In the genomic region with DNA sequence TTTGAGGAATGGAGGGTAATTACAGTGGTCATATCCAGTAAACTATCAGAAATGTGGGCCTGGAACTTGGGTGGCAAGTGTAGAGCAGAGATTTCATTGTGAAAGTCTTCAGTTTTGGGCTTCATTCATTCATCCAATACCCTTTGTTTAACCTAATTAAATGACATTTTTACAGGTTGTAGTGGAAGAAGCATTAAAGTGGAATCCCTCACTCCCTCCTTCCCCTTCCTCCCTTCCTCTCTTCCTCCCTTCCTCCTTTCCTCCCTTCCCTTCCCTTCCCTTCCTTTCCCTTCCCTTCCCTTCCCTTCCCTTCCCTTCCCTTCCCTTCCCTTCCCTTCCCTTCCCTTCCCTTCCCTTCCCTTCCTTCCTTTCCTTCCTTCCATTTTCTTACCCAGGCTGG, we compare ENCODE assay signal across 16 cellular contexts.
"Had no signal": no experiment of that assay in that cellular context is flagged by ENCODE, and none has a peak within 500 bp of the region (broad histone marks: within the 10 kb centered on the region; RNA-seq: fewer than 3 reads in every experiment).

No MANE protein-coding gene starts in this region.

- H3K4me3 ChIP-seq: ascending aorta, heart left ventricle, mucosa of descending colon, psoas muscle, sigmoid colon, suprapubic skin had no signal

- H3K9me3 ChIP-seq: ascending aorta, heart left ventricle, mucosa of descending colon, psoas muscle, sigmoid colon, suprapubic skin had no signal

- H3K27ac Mint-ChIP-seq: nephron progenitor cell, type B pancreatic cell had no signal

- H3K27me3 ChIP-seq: ascending aorta, heart left ventricle, sigmoid colon, suprapubic skin had no signal

- H3K4me3 Mint-ChIP-seq: activated naive CD4-positive, alpha-beta T cell treated with anti-CD3 and anti-CD28 coated beads, Interleukin-2, amount 10 ng/mL, durations not matched to agents 7 days and 5 days; nephron progenitor cell; T-helper 17 cell; type B pancreatic cell had no signal

- H3K36me3 Mint-ChIP-seq: activated naive CD4-positive, alpha-beta T cell treated with anti-CD3 and anti-CD28 coated beads, Interleukin-2, amount 10 ng/mL, durations not matched to agents 7 days and 5 days; type B pancreatic cell had no signal

- H3K9me3 Mint-ChIP-seq: activated naive CD4-positive, alpha-beta T cell treated with anti-CD3 and anti-CD28 coated beads, Interleukin-2, amount 10 ng/mL, durations not matched to agents 7 days and 5 days; nephron progenitor cell; type B pancreatic cell had no signal

- FAIRE-seq: colon, frontal cortex, islet of Langerhans had no signal

- H3K36me3 ChIP-seq: ascending aorta, heart left ventricle, sigmoid colon, suprapubic skin had no signal

- ATAC-seq: heart left ventricle, mucosa of descending colon, psoas muscle, T-helper 17 cell had no signal

- H3K27me3 Mint-ChIP-seq: activated naive CD4-positive, alpha-beta T cell treated with anti-CD3 and anti-CD28 coated beads, Interleukin-2, amount 10 ng/mL, durations not matched to agents 7 days and 5 days had no signal

- DNase-seq: activated CD4-positive, alpha-beta T cell treated with anti-CD3 and anti-CD28 coated beads, Interleukin-2, amount 50 U/mL, for 48 hours; activated CD8-positive, alpha-beta memory T cell treated with anti-CD3 and anti-CD28 coated beads, Interleukin-2, amount 50 U/mL, for 48 hours; heart left ventricle; mucosa of descending colon; nephron progenitor cell; psoas muscle; sigmoid colon; stimulated activated CD4-positive, alpha-beta T cell treated with anti-CD3 and anti-CD28 coated beads, Interleukin-2, amount 100 ng/mL, for 24 hours; T-helper 17 cell had no signal

- H3K27ac ChIP-seq: ascending aorta, heart left ventricle, psoas muscle, sigmoid colon, suprapubic skin had no signal

- H3K4me1 ChIP-seq: ascending aorta, psoas muscle, sigmoid colon, suprapubic skin had no signal
